8 cellular contexts compared by ENCODE assay signal in genomic region chr2:76437564-76437963, GRCh38.
"Had no signal": no experiment of that assay in that cellular context is flagged by ENCODE, and none has a peak within 500 bp of the region (broad histone marks: within the 10 kb centered on the region; RNA-seq: fewer than 3 reads in every experiment).

No MANE protein-coding gene starts in this region.

- H3K27ac Mint-ChIP-seq: IgD-negative memory B cell had no signal

- H3K4me3 Mint-ChIP-seq: IgD-negative memory B cell had no signal

- H3K27me3 Mint-ChIP-seq: IgD-negative memory B cell had no signal

- H3K27ac ChIP-seq: HL-60, KMS-11 had no signal

- ATAC-seq: HepG2 had no signal

- H3K36me3 Mint-ChIP-seq: IgD-negative memory B cell had no signal

- H3K4me2 ChIP-seq: KMS-11 had no signal

- H3K9ac ChIP-seq: KMS-11 had no signal

- DNase-seq: IMR-90, KBM-7, KG1 had no signal

- H3K4me1 Mint-ChIP-seq: IgD-negative memory B cell had no signal

- FAIRE-seq: HepG2, HTR-8/SVneo had no signal
